13 cellular contexts compared by ENCODE assay signal in the genomic region with DNA sequence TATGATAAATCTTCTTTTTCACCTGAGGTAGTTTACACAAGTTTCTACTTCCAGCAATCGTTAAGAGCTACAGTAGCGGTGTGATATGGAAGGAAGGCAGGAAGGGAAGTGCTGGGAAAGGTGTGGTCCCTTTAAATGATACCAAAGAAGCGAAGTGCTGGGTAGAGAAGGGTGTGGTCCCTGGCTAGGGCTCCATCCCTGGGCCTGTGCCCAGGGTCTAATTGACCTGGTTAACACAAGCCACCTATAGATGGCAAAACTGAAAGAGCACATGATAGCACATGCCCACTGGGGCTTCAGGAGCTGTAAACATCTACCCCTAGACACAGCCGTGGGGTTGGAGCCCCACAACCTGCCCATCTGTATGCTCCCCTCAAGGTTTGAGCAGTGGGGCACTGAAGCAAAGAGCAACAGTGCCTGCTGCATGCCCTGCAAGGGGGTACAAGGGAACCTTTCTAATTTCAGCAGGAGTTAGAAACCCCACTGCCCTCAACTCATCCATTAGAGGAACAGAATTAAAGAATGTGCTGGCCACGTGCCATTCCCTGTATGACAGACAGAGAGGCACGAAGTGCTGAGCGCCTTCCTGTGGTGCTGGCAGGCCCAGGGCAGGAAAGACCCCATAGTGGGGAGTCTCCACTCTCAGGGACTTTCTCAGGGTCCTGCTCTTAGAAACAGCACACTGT.
"Had no signal": no experiment of that assay in that cellular context is flagged by ENCODE, and none has a peak within 500 bp of the region (broad histone marks: within the 10 kb centered on the region; RNA-seq: fewer than 3 reads in every experiment).

No MANE protein-coding gene starts in this region.

- DNase-seq: activated CD4-positive, alpha-beta T cell treated with anti-CD3 and anti-CD28 coated beads for 4 hours; activated CD8-positive, alpha-beta T cell treated with anti-CD3 and anti-CD28 coated beads, Interleukin-2, amount 10 ng/mL, durations not matched to agents 7 days and 5 days; activated naive CD4-positive, alpha-beta T cell; activated naive CD8-positive, alpha-beta T cell treated with anti-CD3 and anti-CD28 coated beads, Interleukin-2, amount 50 U/mL, for 24 hours; caudate nucleus; colonic mucosa; effector CD4-positive, alpha-beta T cell; tibial artery had no signal

- H3K4me2 ChIP-seq: hepatocyte, smooth muscle cell had no signal

- H3K9me3 ChIP-seq: ascending aorta, colonic mucosa, right atrium auricular region, tibial artery had no signal

- H3K4me1 ChIP-seq: colonic mucosa had no signal

- H2AFZ ChIP-seq: hepatocyte had no signal

- H3K79me2 ChIP-seq: hepatocyte had no signal

- ATAC-seq: activated CD8-positive, alpha-beta T cell treated with anti-CD3 and anti-CD28 coated beads, Interleukin-2, amount 10 ng/mL, durations not matched to agents 7 days and 5 days; activated naive CD8-positive, alpha-beta T cell treated with anti-CD3 and anti-CD28 coated beads, Interleukin-2, amount 50 U/mL, for 24 hours; stimulated activated effector memory CD8-positive, alpha-beta T cell treated with anti-CD3 and anti-CD28 coated beads, Interleukin-12 subunit alpha, Interleukin-12 subunit beta, amount 100 ng/mL, for 72 hours had no signal

- H3K4me3 ChIP-seq: ascending aorta, colonic mucosa, hepatocyte, right atrium auricular region, smooth muscle cell, tibial artery had no signal

- H3K36me3 ChIP-seq: ascending aorta, colonic mucosa, right atrium auricular region, tibial artery had no signal

- H3K27me3 ChIP-seq: ascending aorta, colonic mucosa, right atrium auricular region had no signal

- H3K27ac ChIP-seq: ascending aorta, colonic mucosa, hepatocyte, right atrium auricular region, tibial artery had no signal
